In the genomic region with DNA sequence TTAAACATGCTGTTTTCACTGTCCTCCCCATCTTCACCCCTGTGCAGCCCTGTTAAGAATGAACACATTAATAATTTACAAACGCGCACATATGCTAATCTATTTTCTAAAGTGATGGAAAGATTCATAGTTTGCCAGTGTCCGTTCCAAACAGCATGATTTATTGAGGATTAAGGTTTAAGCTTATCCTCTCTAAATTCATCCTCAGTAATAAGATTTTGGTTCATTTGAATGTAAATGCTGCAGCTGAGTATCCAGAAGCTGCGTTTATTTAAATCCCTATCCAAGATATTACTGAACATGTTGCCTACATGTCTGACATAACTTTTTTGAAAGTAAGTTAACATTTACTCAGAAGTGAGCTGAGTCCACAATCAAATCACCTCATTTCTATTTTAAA, we compare ENCODE assay signal across 30 cellular contexts.
"Had no signal": no experiment of that assay in that cellular context is flagged by ENCODE, and none has a peak within 500 bp of the region (broad histone marks: within the 10 kb centered on the region; RNA-seq: fewer than 3 reads in every experiment).

No MANE protein-coding gene starts in this region.

- H3K4me3 Mint-ChIP-seq: immature natural killer cell; naive thymus-derived CD8-positive, alpha-beta T cell; nephron; neural crest cell; stimulated activated naive B cell treated with anti-CD40 and anti-IgM and Interleukin-4, amounts not matched to agents 10 μg/mL and 1 μg/mL and 100 μg/mL, for 72 hours had no signal

- H3K27ac ChIP-seq: left lung, lower lobe of right lung, pancreas, prostate gland, skin epidermis, stomach, testis, thyroid gland, transverse colon, upper lobe of left lung, vagina had no signal

- H3K36me3 Mint-ChIP-seq: immature natural killer cell; naive thymus-derived CD8-positive, alpha-beta T cell; stimulated activated naive B cell treated with anti-CD40 and anti-IgM and Interleukin-4, amounts not matched to agents 10 μg/mL and 1 μg/mL and 100 μg/mL, for 72 hours had no signal

- H3K9me3 Mint-ChIP-seq: immature natural killer cell; naive thymus-derived CD8-positive, alpha-beta T cell; nephron; neural crest cell; stimulated activated naive B cell treated with anti-CD40 and anti-IgM and Interleukin-4, amounts not matched to agents 10 μg/mL and 1 μg/mL and 100 μg/mL, for 72 hours had no signal

- H3K4me1 Mint-ChIP-seq: immature natural killer cell, neural crest cell had no signal

- H3K4me3 ChIP-seq: left lung, lower lobe of right lung, pancreas, prostate gland, skin epidermis, stomach, testis, thyroid gland, transverse colon, upper lobe of left lung, vagina had no signal

- ATAC-seq: left colon; left lung; lower lobe of right lung; naive thymus-derived CD8-positive, alpha-beta T cell; right cardiac atrium; sciatic nerve; stimulated activated naive B cell treated with anti-CD40 and anti-IgM and Interleukin-4, amounts not matched to agents 10 μg/mL and 1 μg/mL and 100 μg/mL, for 72 hours; stimulated activated naive CD8-positive, alpha-beta T cell treated with anti-CD3 and anti-CD28 coated beads, Interleukin-15, Interleukin-2, amounts not matched to agents 100 U/mL and 50 U/mL, for 24 hours had no signal

- H3K9me3 ChIP-seq: left lung, lower lobe of right lung, pancreas, prostate gland, stomach, testis, thyroid gland, transverse colon, upper lobe of left lung, vagina had no signal

- H3K36me3 ChIP-seq: left lung, lower lobe of right lung, pancreas, prostate gland, stomach, thyroid gland, transverse colon, upper lobe of left lung, vagina had no signal

- H3K27me3 ChIP-seq: left lung, pancreas, stomach, testis, thyroid gland, transverse colon, upper lobe of left lung, vagina had no signal

- DNase-seq: immature natural killer cell; kidney; left colon; left lung; lower lobe of right lung; mammary epithelial cell; mesenchymal stem cell; naive thymus-derived CD8-positive, alpha-beta T cell; nucleus accumbens; pancreas; posterior cingulate gyrus; retina; right cardiac atrium; stimulated activated CD4-positive, alpha-beta T cell treated with anti-CD3 and anti-CD28 coated beads, Interleukin-12 subunit alpha, Interleukin-12 subunit beta, amount 100 ng/mL, for 4 hours; stimulated activated CD4-positive, alpha-beta T cell treated with anti-CD3 and anti-CD28 coated beads, Interleukin-15, amount 100 ng/mL, for 24 hours; stimulated activated CD4-positive, alpha-beta T cell treated with anti-CD3 and anti-CD28 coated beads, Interleukin-2, amount 100 ng/mL, for 24 hours; stimulated activated CD4-positive, alpha-beta T cell treated with anti-CD3 and anti-CD28 coated beads, Interleukin-4, amount 100 ng/mL, for 1 hour; stimulated activated naive B cell treated with anti-CD40 and anti-IgM and Interleukin-4, amounts not matched to agents 10 μg/mL and 1 μg/mL and 100 μg/mL, for 72 hours; stimulated activated naive CD8-positive, alpha-beta T cell treated with anti-CD3 and anti-CD28 coated beads, Interleukin-15, Interleukin-2, amounts not matched to agents 100 U/mL and 50 U/mL, for 24 hours; stomach; testis; thyroid gland; transverse colon; upper lobe of left lung had no signal

- H3K4me1 ChIP-seq: left lung, prostate gland, testis, thyroid gland, vagina had no signal

- H3K27ac Mint-ChIP-seq: immature natural killer cell; naive thymus-derived CD8-positive, alpha-beta T cell; nephron; stimulated activated naive B cell treated with anti-CD40 and anti-IgM and Interleukin-4, amounts not matched to agents 10 μg/mL and 1 μg/mL and 100 μg/mL, for 72 hours had no signal
